In genomic region chr10:110802551-110803238, GRCh38 we compare ENCODE assay signal across 8 cellular contexts.
DNase-seq lines count a peak whose midpoint lies in the region; ATAC-seq, FAIRE-seq and TF ChIP-seq lines count a peak whose summit lies in the region.

No MANE protein-coding gene starts in this region.

- DNase-seq in CD8-positive, alpha-beta memory T cell = peak in 3 of 5 donors; percentile 47 to 74 (median 72)
- DNase-seq in GM19239 (ENCODE audit: insufficient read length, low spot score) (peak; percentile 20), NCI-H82 treated with DMSO at 0.1 percent for 48 hours (lab: John Stamatoyannopoulos, UW; ENCODE audit: unreplicated experiment) (peak; percentile 32), adrenal gland (peak in 6 of 7 donors; percentile 29 to 68 (median 42)), cardiac muscle cell (ENCODE audit: low read depth in 1 of 2, low spot score in 1 of 2) (peak in 1 of 2 donors; percentile 83), skeletal muscle cell (ENCODE audit: low read depth) (peak; percentile 74)

- peak; percentile 52 for ATAC-seq in HG03439 (IDR thresholded peaks at IDR 0.05; ENCODE audit: unreplicated experiment)
- ATAC-seq in GM18519 (IDR thresholded peaks at IDR 0.05; ENCODE audit: low FRiP score, unreplicated experiment) = no peak

- no peaks in the 10 kb centered on the region for H3K27me3 ChIP-seq in CD8-positive, alpha-beta memory T cell (ENCODE audit: insufficient read depth, low read length, poor library complexity, severe bottlenecking)
- H3K27me3 ChIP-seq in adrenal gland = no peaks in the 10 kb centered on the region
- H3K27me3 ChIP-seq in cardiac muscle cell = no peaks in the 10 kb centered on the region

- no peaks in the 10 kb centered on the region for H3K27me3 Mint-ChIP-seq in CD8-positive, alpha-beta memory T cell

- no peak for TF ChIP-seq CTCF in adrenal gland (IDR thresholded peaks at IDR 0.05)
- no peak for TF ChIP-seq CTCF in cardiac muscle cell (IDR thresholded peaks at IDR 0.05; ENCODE audit: low read depth, low read length)

- no peak for TF ChIP-seq POLR2A in adrenal gland (IDR thresholded peaks at IDR 0.05)

- no peaks in the 10 kb centered on the region for H3K9me3 Mint-ChIP-seq in CD8-positive, alpha-beta memory T cell

- intact Hi-C loops in adrenal gland (cut with DNase I) = loop anchor here in 1 of 2 donors (2.0 to 5.0 kb wide), 2 partner anchors 70 to 95 kb away; no protein-coding TSS in a partner anchor

- peak overlapping the region in 6 of 7 donors; percentile 44 to 78 (median 69) for H3K4me3 Mint-ChIP-seq in CD8-positive, alpha-beta memory T cell

- peaks cover 36% of the 10 kb centered on the region for H3K4me1 ChIP-seq in CD8-positive, alpha-beta memory T cell (ENCODE audit: insufficient read depth, low read length)
- H3K4me1 ChIP-seq in adrenal gland (replicated peaks in 1 of 2) (peaks cover 0 to 8% of the 10 kb centered on the region in 2 donors), cardiac muscle cell (ENCODE audit: low read depth) (no peaks in the 10 kb centered on the region)

- H3K36me3 ChIP-seq in CD8-positive, alpha-beta memory T cell (ENCODE audit: insufficient read depth, low read length) = no peaks in the 10 kb centered on the region
- H3K36me3 ChIP-seq in adrenal gland (replicated peaks in 1 of 2) (no peaks in the 10 kb centered on the region), cardiac muscle cell (peaks cover 19% of the 10 kb centered on the region)

- no peak overlapping the region for H3K27ac ChIP-seq in CD8-positive, alpha-beta memory T cell (ENCODE audit: low read depth, low read length)
- no peak overlapping the region for H3K27ac ChIP-seq in adrenal gland
- peak overlapping the region; percentile 42 for H3K27ac ChIP-seq in cardiac muscle cell

- H3K36me3 Mint-ChIP-seq in CD8-positive, alpha-beta memory T cell = peaks cover 0 to 3% (median 0%) of the 10 kb centered on the region in 3 donors

- FAIRE-seq in GM19239 (lab: Jason Lieb, UNC) = peak; percentile 87

- H3K9me3 ChIP-seq in CD8-positive, alpha-beta memory T cell (ENCODE audit: low read length) = no peaks in the 10 kb centered on the region
- H3K9me3 ChIP-seq in adrenal gland (replicated peaks in 1 of 3) (no peaks in the 10 kb centered on the region), cardiac muscle cell (ENCODE audit: low read depth) (no peaks in the 10 kb centered on the region)

- WGBS in adrenal gland, 4 donors = 33 to 40% (median 37%) methylated on average over 7 of the region's 7 CpGs

- no peak overlapping the region for H3K4me3 ChIP-seq in CD8-positive, alpha-beta memory T cell (ENCODE audit: low read length)
- H3K4me3 ChIP-seq in adrenal gland = no peak overlapping the region
- H3K4me3 ChIP-seq in cardiac muscle cell = no peak overlapping the region
- H3K4me3 ChIP-seq in skeletal muscle cell (ENCODE audit: low read depth, low read length) = no peak overlapping the region

- POLR2A ChIA-PET in CD8-positive, alpha-beta memory T cell (lab: Charles Lee) = interaction anchor here (0.6 to 2.0 kb wide), 9 partner anchors 55 to 253 kb away, joined by 3 to 6 read pairs (median 3); partner anchors contain the start of genes BBIP1, PDCD4 and SHOC2

- H3K27ac Mint-ChIP-seq in CD8-positive, alpha-beta memory T cell = peak overlapping the region; percentile 68 to 94 (median 80)

- peaks cover 35 to 44% (median 35%) of the 10 kb centered on the region in 3 donors for H3K4me1 Mint-ChIP-seq in CD8-positive, alpha-beta memory T cell

- CTCF ChIA-PET in CD8-positive, alpha-beta memory T cell (lab: Charles Lee) = interaction anchor here (0.9 to 4.4 kb wide), 22 partner anchors 7 to 231 kb away, joined by 3 to 50 read pairs (median 5); partner anchors contain the start of gene PDCD4
